18 cellular contexts compared by ENCODE assay signal in genomic region chr2:152475982-152476381, GRCh38.
"Had no signal": no experiment of that assay in that cellular context is flagged by ENCODE, and none has a peak within 500 bp of the region (broad histone marks: within the 10 kb centered on the region; RNA-seq: fewer than 3 reads in every experiment).

No MANE protein-coding gene starts in this region.

- ATAC-seq: activated CD4-positive, alpha-beta T cell treated with anti-CD3 and anti-CD28 coated beads for 36 hours; activated naive CD4-positive, alpha-beta T cell treated with anti-CD3 and anti-CD28 coated beads, Interleukin-2, amount 50 U/mL, for 72 hours; body of pancreas; left cardiac atrium; lower lobe of right lung; natural killer cell; stimulated activated memory B cell treated with anti-CD40 and anti-IgM and Interleukin-4, amounts not matched to agents 10 μg/mL and 1 μg/mL and 100 μg/mL, for 72 hours; WTC11 had no signal

- H3K27me3 ChIP-seq: body of pancreas, neutrophil, sigmoid colon, spleen, thyroid gland had no signal

- H3K36me3 ChIP-seq: lower lobe of right lung, neutrophil, sigmoid colon, spleen, thyroid gland had no signal

- H3K9ac ChIP-seq: parathyroid adenoma had no signal

- H3K27ac ChIP-seq: body of pancreas, lower lobe of right lung, neutrophil, parathyroid adenoma, sigmoid colon, spleen, thyroid gland had no signal

- H3K4me1 ChIP-seq: parathyroid adenoma had no signal

- H2AFZ ChIP-seq: parathyroid adenoma had no signal

- H3K9me3 ChIP-seq: body of pancreas, lower lobe of right lung, neutrophil, sigmoid colon, spleen, thyroid gland had no signal

- FAIRE-seq: endometrium had no signal

- DNase-seq: activated CD4-positive, alpha-beta T cell treated with anti-CD3 and anti-CD28 coated beads for 36 hours; activated CD4-positive, alpha-beta T cell treated with anti-CD3 and anti-CD28 coated beads, Interleukin-2, amount 50 U/mL, for 48 hours; activated gamma-delta T cell treated with Interleukin-2 at 50 U/mL for 16 hours; body of pancreas; immature natural killer cell; left cardiac atrium; lower lobe of right lung; natural killer cell; sigmoid colon; spleen; stimulated activated CD4-positive, alpha-beta T cell treated with anti-CD3 and anti-CD28 coated beads, Interleukin-4, amount 100 ng/mL, for 4 hours; thyroid gland had no signal

- H3K4me3 ChIP-seq: body of pancreas, lower lobe of right lung, sigmoid colon, spleen, thyroid gland had no signal
